In genomic region chr19:49585023-49585422, GRCh38 we compare ENCODE assay signal across 20 cellular contexts. TPM values are rescaled to one million over a fixed set of nuclear protein-coding genes. Genes with fewer than 3 reads are reported as not detected.
DNase-seq lines count a peak whose midpoint lies in the region; ATAC-seq and TF ChIP-seq lines count a peak whose summit lies in the region.
"Had no signal": no experiment of that assay in that cellular context is flagged by ENCODE, and none has a peak within 500 bp of the region (broad histone marks: within the 10 kb centered on the region; RNA-seq: fewer than 3 reads in every experiment).

No MANE protein-coding gene starts in this region.

- H2AK5ac ChIP-seq in IMR-90 (ENCODE audit: low read depth, low read length) (no peak overlapping the region), trophoblast cell (ENCODE audit: low read length) (no peak overlapping the region)

- H2BK5ac ChIP-seq in IMR-90 (ENCODE audit: low read depth, low read length, poor library complexity, severe bottlenecking) (no peak overlapping the region), trophoblast cell (ENCODE audit: low read depth, low read length, poor library complexity) (no peak overlapping the region)

- no peaks in the 10 kb centered on the region for H3K36me3 Mint-ChIP-seq in immature natural killer cell
- H3K36me3 Mint-ChIP-seq: T-cell had no signal

- peaks cover 9 to 14% of the 10 kb centered on the region in 2 donors for H3K4me1 Mint-ChIP-seq in immature natural killer cell

- H2BK20ac ChIP-seq in IMR-90 (ENCODE audit: low read depth, low read length) = no peak overlapping the region

- H4K91ac ChIP-seq in IMR-90 (ENCODE audit: insufficient read depth, low read depth, low read length) (no peak overlapping the region), trophoblast cell (ENCODE audit: low read depth, low read length) (no peak overlapping the region)

- H3K4me3 ChIP-seq in IMR-90 (ENCODE audit: insufficient read depth, low read depth, low read length) = no peak overlapping the region
- no peak overlapping the region for H3K4me3 ChIP-seq in trophoblast cell (ENCODE audit: low read depth, low read length)
- H3K4me3 ChIP-seq: pancreas, testis had no signal

- 31% methylated on average over 3 of the region's 8 CpGs; no CpG with 5 or more reads in 1 of the 2 experiments for WGBS in IMR-90 (ENCODE audit: extremely low coverage in 2 of 2, insufficient read length in 1 of 2), 2 experiments
- no CpG with 5 or more reads among the region's 8 CpGs for WGBS in trophoblast cell (ENCODE audit: extremely low coverage, insufficient coverage, insufficient read length)

- ATAC-seq in IMR-90 (ENCODE audit: low read depth) = no peak
- ATAC-seq: left colon, pancreas, T-cell had no signal

- no TSS peak for BruUV-seq in IMR-90 (replicated peaks; lab: Mats Ljungman, UMichigan)

- H2BK120ac ChIP-seq in IMR-90 (ENCODE audit: low read depth, low read length) (no peak overlapping the region), trophoblast cell (ENCODE audit: insufficient read depth, low read length, poor library complexity) (no peak overlapping the region)

- H4K5ac ChIP-seq in IMR-90 (ENCODE audit: low read depth, low read length) = no peak overlapping the region

- intact Hi-C loops in IMR-90 (cut with micrococcal nuclease) = no loop called here

- in situ Hi-C loops in IMR-90 (cut with MboI; ENCODE audit: low sequenced_read_pairs) = no loop called here

- H3K4me2 ChIP-seq in IMR-90 (ENCODE audit: low read depth, low read length) = no peak overlapping the region
- H3K4me2 ChIP-seq in trophoblast cell (ENCODE audit: low read length) = no peak overlapping the region

- H3K18ac ChIP-seq in IMR-90 (ENCODE audit: low read depth, low read length) (no peak overlapping the region), trophoblast cell (ENCODE audit: low read length) (no peak overlapping the region)

- H3K27me3 Mint-ChIP-seq in immature natural killer cell (ENCODE audit: low read depth in 3 of 3) = peaks cover under 1 to 3% (median 2%) of the 10 kb centered on the region in 3 donors
- H3K27me3 Mint-ChIP-seq: T-cell had no signal

- H3K9me3 ChIP-seq in IMR-90 (ENCODE audit: control insufficient read depth, insufficient read depth, low read length) (no peaks in the 10 kb centered on the region), trophoblast cell (ENCODE audit: insufficient read depth, low read depth, low read length) (no peaks in the 10 kb centered on the region)
- H3K9me3 ChIP-seq: pancreas, testis had no signal

- H3K27ac Mint-ChIP-seq in immature natural killer cell = no peak overlapping the region
- H3K27ac Mint-ChIP-seq: activated T-helper 2 cell treated with anti-CD3 and anti-CD28 coated beads, Interferon-gamma antibody, Interleukin-2, Interleukin-4, amounts not matched to agents 10 μg/mL and 5 μg/mL and 100 μg/mL, durations not matched to agents 14 hours and 24 hours and 36 hours; T-cell had no signal

- H3K56ac ChIP-seq in IMR-90 (ENCODE audit: extremely low read depth, insufficient read depth, low read length) = no peak overlapping the region

- TF ChIP-seq RAD21 in IMR-90 (IDR thresholded peaks at IDR 0.05; ENCODE audit: low read length) = no peak

- no peak overlapping the region for H3K27ac ChIP-seq in IMR-90 (ENCODE audit: insufficient read depth, low read length)
- H3K27ac ChIP-seq in trophoblast cell (ENCODE audit: low read depth, low read length) = no peak overlapping the region
- H3K27ac ChIP-seq: pancreas, testis had no signal

- H3K4ac ChIP-seq in IMR-90 (ENCODE audit: low read depth, low read length) (no peak overlapping the region), trophoblast cell (ENCODE audit: low read depth, low read length) (no peak overlapping the region)

- H3K79me2 ChIP-seq in trophoblast cell (ENCODE audit: control insufficient read depth, insufficient read depth, low read length, poor library complexity) = peaks cover 3% of the 10 kb centered on the region

- H4K8ac ChIP-seq in IMR-90 (ENCODE audit: low read depth in 2 of 2, low read length in 2 of 2) (no peak overlapping the region), trophoblast cell (ENCODE audit: low read depth, low read length) (no peak overlapping the region)

- no peak overlapping the region for H2BK12ac ChIP-seq in trophoblast cell (ENCODE audit: low read length)

- no peaks in the 10 kb centered on the region for H3K36me3 ChIP-seq in IMR-90 (ENCODE audit: control insufficient read depth, insufficient read depth, low read length)
- no peaks in the 10 kb centered on the region for H3K36me3 ChIP-seq in trophoblast cell (ENCODE audit: control insufficient read depth in 1 of 2, insufficient read depth in 2 of 2, low read length in 2 of 2)
- H3K36me3 ChIP-seq: pancreas had no signal

- H3K79me1 ChIP-seq in IMR-90 (ENCODE audit: low read depth in 1 of 2, low read length in 2 of 2) = peaks cover 0 to 3% of the 10 kb centered on the region in 2 experiments; a peak in 3 of 4 replicates
- peaks cover 11% of the 10 kb centered on the region for H3K79me1 ChIP-seq in trophoblast cell (ENCODE audit: low read length)

- H3K23ac ChIP-seq in IMR-90 (ENCODE audit: low read depth, low read length) = no peak overlapping the region
- H3K23ac ChIP-seq in trophoblast cell (ENCODE audit: low read length) = no peak overlapping the region

- CTCF ChIA-PET in IMR-90 (lab: Yijun Ruan, JAX) = no interaction called here

- H3K9ac ChIP-seq in IMR-90 (ENCODE audit: low read depth, low read length) (no peak overlapping the region), trophoblast cell (ENCODE audit: low read length) (no peak overlapping the region)

- H3K9me1 ChIP-seq in IMR-90 (ENCODE audit: insufficient read depth, low read length) = no peaks in the 10 kb centered on the region

- H3K4me1 ChIP-seq in IMR-90 (ENCODE audit: control insufficient read depth, insufficient read depth, low read length) (no peaks in the 10 kb centered on the region), trophoblast cell (ENCODE audit: control insufficient read depth in 1 of 2, insufficient read depth in 2 of 2, low read length in 2 of 2) (peaks cover 0 to 13% of the 10 kb centered on the region in 2 experiments)
- H3K4me1 ChIP-seq: pancreas, testis had no signal

- no peak for TF ChIP-seq CTCF in IMR-90 (conservative IDR thresholded peaks at IDR 0.05; ENCODE audit: low read depth, low read length)

- H4K12ac ChIP-seq in trophoblast cell (ENCODE audit: low read depth, low read length) = no peak overlapping the region

- no peak overlapping the region for H2AK9ac ChIP-seq in IMR-90 (replicated peaks; ENCODE audit: low read depth, low read length, poor library complexity)

- dilution Hi-C loops in IMR-90 (cut with HindIII; ENCODE audit: low sequenced_read_pairs, unreplicated experiment) = no loop called here

- no peak overlapping the region for H3K4me3 Mint-ChIP-seq in immature natural killer cell
- H3K4me3 Mint-ChIP-seq: T-cell had no signal

- no peaks in the 10 kb centered on the region for H3K9me3 Mint-ChIP-seq in immature natural killer cell
- H3K9me3 Mint-ChIP-seq: activated T-helper 2 cell treated with anti-CD3 and anti-CD28 coated beads, Interferon-gamma antibody, Interleukin-2, Interleukin-4, amounts not matched to agents 10 μg/mL and 5 μg/mL and 100 μg/mL, durations not matched to agents 14 hours and 24 hours and 36 hours; T-cell had no signal

- H2AFZ ChIP-seq in IMR-90 (replicated peaks; ENCODE audit: low read length, poor library complexity) (peak overlapping the region; percentile 51), trophoblast cell (ENCODE audit: insufficient read depth, low read length, poor library complexity) (no peak overlapping the region)

- peaks cover under 1% of the 10 kb centered on the region; the same call in 1 of the 2 replicates for H4K20me1 ChIP-seq in IMR-90 (ENCODE audit: insufficient read depth, low read length)

- H3K14ac ChIP-seq in IMR-90 (replicated peaks; ENCODE audit: low read depth, low read length) (no peak overlapping the region), trophoblast cell (ENCODE audit: low read length) (no peak overlapping the region)

- H3K27me3 ChIP-seq in IMR-90 (ENCODE audit: control insufficient read depth, insufficient read depth, low read length) (no peaks in the 10 kb centered on the region), trophoblast cell (ENCODE audit: insufficient read depth, low read length) (no peaks in the 10 kb centered on the region)
- H3K27me3 ChIP-seq: pancreas, testis had no signal

- H2BK15ac ChIP-seq in IMR-90 (ENCODE audit: low read depth, low read length) = no peak overlapping the region

- DNase-seq in D341Med (ENCODE audit: low spot score) (peak; percentile 13), IMR-90 (no peak), NCI-H748 (lab: John Stamatoyannopoulos, UW; ENCODE audit: unreplicated experiment) (peak; percentile 86), left kidney (ENCODE audit: low read depth, low spot score) (peak; percentile 92), trophoblast cell (no peak), immature natural killer cell (no peak)
- no peak for DNase-seq in stimulated activated CD4-positive, alpha-beta T cell treated with anti-CD3 and anti-CD28 coated beads, Interleukin-15, amount 100 ng/mL, for 24 hours
- DNase-seq: DMS153; effector memory CD4-positive, alpha-beta T cell; hippocampal formation; left colon; MM.1S; NCI-H446 treated with DMSO at 0.1 percent for 48 hours; stimulated activated CD4-positive, alpha-beta T cell treated with anti-CD3 and anti-CD28 coated beads, Interleukin-4, amount 100 ng/mL, for 4 hours; T-cell; testis had no signal

- no peak for TF ChIP-seq POLR2A in IMR-90 (IDR thresholded peaks at IDR 0.05; ENCODE audit: low read depth, low read length)

- POLR2A ChIA-PET in IMR-90 (lab: Charles Lee; ENCODE audit: unreplicated experiment) = no interaction called here

RNA-seq across cellular contexts. Expression of gene PRRG2, which starts 3.9 kb away (rescaled TPM):
- under 0.01 and 0.54 TPM in 2 replicates for total RNA-seq in IMR-90 (2012; rRNA removed)
- polyA plus RNA-seq in IMR-90 (2012; rRNA removed) = 0.14 and 0.52 TPM in 2 replicates
- 0.13 and 0.25 TPM in 2 replicates for polyA plus RNA-seq in IMR-90 (2012; cell fraction: cytosol; rRNA removed)
- 0.15 and 0.25 TPM in 2 replicates for polyA plus RNA-seq in IMR-90 (2012; cell fraction: nucleus; rRNA removed; ENCODE audit: low replicate concordance)
- 5.6 and 6.7 TPM in 2 replicates for polyA plus RNA-seq in trophoblast cell (2013)
- under 1 TPM in 1 of 3 donors, not detected in 2; 0.78 TPM for polyA plus RNA-seq in immature natural killer cell
- total RNA-seq: RPMI7951, skeletal muscle tissue had no signal

RNA-seq across cellular contexts. Expression of gene NOSIP, which starts 4.7 kb away (rescaled TPM):
- 118 and 130 TPM in 2 replicates for total RNA-seq in IMR-90 (2012; rRNA removed)
- polyA plus RNA-seq in IMR-90 (2012; rRNA removed) (138 and 164 TPM in 2 replicates), immature natural killer cell (100 to 1,000 TPM; 196 to 251 (median 239) TPM)
- polyA plus RNA-seq in IMR-90 (2012; cell fraction: cytosol; rRNA removed) = 60.4 and 106 TPM in 2 replicates
- 69.7 and 147 TPM in 2 replicates for polyA plus RNA-seq in IMR-90 (2012; cell fraction: nucleus; rRNA removed; ENCODE audit: low replicate concordance)
- 47.8 and 53.3 TPM in 2 replicates for polyA plus RNA-seq in trophoblast cell (2013)

RNA-seq across cellular contexts. Expression of gene PRR12, which starts 6.0 kb away (rescaled TPM):
- total RNA-seq in IMR-90 (2012; rRNA removed) = 0.28 and 0.36 TPM in 2 replicates
- polyA plus RNA-seq in IMR-90 (2012; rRNA removed) (4.0 and 4.1 TPM in 2 replicates), immature natural killer cell (1 to 10 TPM in 2 of 3 donors, under 1 TPM in 1; 0.21 to 4.0 (median 2.0) TPM)
- 3.8 and 3.9 TPM in 2 replicates for polyA plus RNA-seq in IMR-90 (2012; cell fraction: cytosol; rRNA removed)
- 5.8 and 9.9 TPM in 2 replicates for polyA plus RNA-seq in IMR-90 (2012; cell fraction: nucleus; rRNA removed; ENCODE audit: low replicate concordance)
- polyA plus RNA-seq in trophoblast cell (2013) = 12.9 and 13.4 TPM in 2 replicates

RNA-seq across cellular contexts. Expression of gene RRAS, which starts 54.9 kb away (rescaled TPM):
- total RNA-seq in IMR-90 (2012; rRNA removed) = 50.2 and 50.5 TPM in 2 replicates
- polyA plus RNA-seq in IMR-90 (2012; rRNA removed) (241 and 267 TPM in 2 replicates), immature natural killer cell (10 to 100 TPM in 2 of 3 donors, 1 to 10 TPM in 1; 9.0 to 17.3 (median 13.5) TPM)
- 277 and 456 TPM in 2 replicates for polyA plus RNA-seq in IMR-90 (2012; cell fraction: cytosol; rRNA removed)
- 108 and 251 TPM in 2 replicates for polyA plus RNA-seq in IMR-90 (2012; cell fraction: nucleus; rRNA removed; ENCODE audit: low replicate concordance)
- polyA plus RNA-seq in trophoblast cell (2013) = 43.3 and 43.8 TPM in 2 replicates

RNA-seq across cellular contexts. Expression of gene SCAF1, which starts 57.0 kb away (rescaled TPM):
- total RNA-seq in IMR-90 (2012; rRNA removed) = 2.2 and 3.1 TPM in 2 replicates
- polyA plus RNA-seq in IMR-90 (2012; rRNA removed) = 14.6 and 14.8 TPM in 2 replicates
- polyA plus RNA-seq in IMR-90 (2012; cell fraction: cytosol; rRNA removed) = 22.4 and 28.7 TPM in 2 replicates
- 29.5 and 60.4 TPM in 2 replicates for polyA plus RNA-seq in IMR-90 (2012; cell fraction: nucleus; rRNA removed; ENCODE audit: low replicate concordance)
- 59.7 and 62.7 TPM in 2 replicates for polyA plus RNA-seq in trophoblast cell (2013)
- polyA plus RNA-seq in immature natural killer cell = 1 to 10 TPM in 1 of 3 donors, under 1 TPM in 1, not detected in 1; 0.87 to 2.6 TPM

Comparison
In these comparisons a context has a peak if more than half of its experiments do, and no peak if none do; other contexts are left out.
1. DNase-seq: peak in D341Med (single experiment), NCI-H748 (single experiment) and left kidney (single experiment); none in IMR-90 (single experiment), trophoblast cell (0 of 2), stimulated activated CD4-positive, alpha-beta T cell treated with anti-CD3 and anti-CD28 coated beads, Interleukin-15, amount 100 ng/mL, for 24 hours (single experiment) and immature natural killer cell (0 of 3).